ENCODE assay signal across 8 cellular contexts in the genomic region with DNA sequence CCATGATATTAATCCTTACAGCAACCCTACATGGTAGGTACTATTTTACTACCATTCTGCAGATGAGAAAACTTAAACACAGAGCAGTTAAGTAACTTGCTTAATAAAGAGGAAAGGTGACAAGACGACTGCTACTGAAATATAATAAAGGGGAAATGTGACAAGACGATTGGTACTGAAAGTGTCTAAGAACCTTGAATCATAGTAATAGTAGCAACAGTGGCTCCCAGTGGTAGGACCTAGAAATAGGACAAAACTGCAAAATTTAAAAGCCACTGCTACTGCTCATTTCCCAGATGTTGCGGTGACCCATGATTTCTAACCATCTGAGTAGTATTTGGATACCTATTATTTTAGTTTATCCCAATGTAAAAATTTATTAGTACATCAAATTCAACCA.
DNase-seq lines count a peak whose midpoint lies in the region; ATAC-seq and TF ChIP-seq lines count a peak whose summit lies in the region.

No MANE protein-coding gene starts in this region.

- no peak for TF ChIP-seq POLR2A in gastrocnemius medialis (IDR thresholded peaks at IDR 0.05)

- H3K4me2 ChIP-seq in hepatocyte, result no peak overlapping the region

- intact Hi-C loops in gastrocnemius medialis (cut with DNase I; ENCODE audit: low total_unique reads), result no loop called here

- H3K27me3 ChIP-seq in hepatocyte (no peaks in the 10 kb centered on the region), brain microvascular endothelial cell (replicated peaks) (no peaks in the 10 kb centered on the region), gastrocnemius medialis (no peaks in the 10 kb centered on the region)

- DNase-seq in GM12865 (ENCODE audit: low read depth) (peak; percentile 52), M059J (ENCODE audit: low read depth) (peak; percentile 34), hepatocyte (ENCODE audit: low spot score) (peak; percentile 15), brain microvascular endothelial cell (no peak), gastrocnemius medialis (no peak)
- no peak for DNase-seq in activated CD4-positive, alpha-beta T cell treated with anti-CD3 and anti-CD28 coated beads, Interleukin-2, amount 50 U/mL, for 48 hours
- no peak for DNase-seq in activated CD4-positive, alpha-beta T cell treated with anti-CD3 and anti-CD28 coated beads for 4 hours

- H3K4me1 ChIP-seq in hepatocyte (ENCODE audit: insufficient read depth) (no peaks in the 10 kb centered on the region), gastrocnemius medialis (no peaks in the 10 kb centered on the region)

- H3K9me3 ChIP-seq in hepatocyte (ENCODE audit: low read depth) (no peaks in the 10 kb centered on the region), gastrocnemius medialis (no peaks in the 10 kb centered on the region)

- H3K4me3 ChIP-seq in GM12865 (ENCODE audit: low read depth, low read length) (no peak overlapping the region), hepatocyte (no peak overlapping the region), brain microvascular endothelial cell (ENCODE audit: low read depth, low read length) (no peak overlapping the region), gastrocnemius medialis (no peak overlapping the region)

- 36% methylated on average over 3 of the region's 3 CpGs for WGBS in hepatocyte (ENCODE audit: low lambda C conversion rate, missing lambda C conversion rate)

- peak; percentile 30 for TF ChIP-seq CTCF in GM12865 (IDR thresholded peaks at IDR 0.05; ENCODE audit: insufficient read depth, low read depth, low read length, missing control alignments)
- TF ChIP-seq CTCF in hepatocyte (IDR thresholded peaks at IDR 0.05; ENCODE audit: poor library complexity), result peak; percentile 29
- TF ChIP-seq CTCF in brain microvascular endothelial cell (IDR thresholded peaks at IDR 0.05; ENCODE audit: low read depth, low read length, missing control alignments), result no peak
- TF ChIP-seq CTCF in gastrocnemius medialis (IDR thresholded peaks at IDR 0.05 in 4 of 5, conservative IDR thresholded peaks at IDR 0.05 in 1 of 5), result no peak

- no peaks in the 10 kb centered on the region for H3K79me2 ChIP-seq in hepatocyte

- no peaks in the 10 kb centered on the region for H4K20me1 ChIP-seq in hepatocyte (ENCODE audit: insufficient read depth, poor library complexity, severe bottlenecking)

- H3K27ac ChIP-seq in hepatocyte, result no peak overlapping the region
- no peak overlapping the region for H3K27ac ChIP-seq in brain microvascular endothelial cell
- H3K27ac ChIP-seq in gastrocnemius medialis, result no peak overlapping the region

- in situ Hi-C loops in brain microvascular endothelial cell (cut with HindIII; ENCODE audit: low pct_ligation_motif_present, low sequenced_read_pairs) (no loop called here), gastrocnemius medialis (cut with MboI; ENCODE audit: low sequenced_read_pairs in 4 of 4) (no loop called here)

- H2AFZ ChIP-seq in hepatocyte, result no peak overlapping the region

- H3K36me3 ChIP-seq in hepatocyte (replicated peaks; ENCODE audit: insufficient read depth, low read depth), result no peaks in the 10 kb centered on the region
- H3K36me3 ChIP-seq in brain microvascular endothelial cell (replicated peaks), result no peaks in the 10 kb centered on the region
- H3K36me3 ChIP-seq in gastrocnemius medialis, result no peaks in the 10 kb centered on the region

- no peaks in the 10 kb centered on the region for H3K9me2 ChIP-seq in hepatocyte (replicated peaks; ENCODE audit: insufficient read depth)

- peak; percentile 67 for ATAC-seq in GM21619 (IDR thresholded peaks at IDR 0.05; ENCODE audit: unreplicated experiment)
- ATAC-seq in gastrocnemius medialis, result no peak

Comparison
In these comparisons a context has a peak if more than half of its experiments do, and no peak if none do; other contexts are left out.
1. DNase-seq: peak in GM12865 (single experiment), M059J (single experiment) and hepatocyte (single experiment); none in brain microvascular endothelial cell (single experiment), activated CD4-positive, alpha-beta T cell treated with anti-CD3 and anti-CD28 coated beads, Interleukin-2, amount 50 U/mL, for 48 hours (0 of 2), activated CD4-positive, alpha-beta T cell treated with anti-CD3 and anti-CD28 coated beads for 4 hours (0 of 2) and gastrocnemius medialis (0 of 2).
2. CTCF ChIP-seq: peak in GM12865 (single experiment) and hepatocyte (single experiment); none in brain microvascular endothelial cell (single experiment) and gastrocnemius medialis (0 of 5).